8 cellular contexts compared by ENCODE assay signal in the genomic region with DNA sequence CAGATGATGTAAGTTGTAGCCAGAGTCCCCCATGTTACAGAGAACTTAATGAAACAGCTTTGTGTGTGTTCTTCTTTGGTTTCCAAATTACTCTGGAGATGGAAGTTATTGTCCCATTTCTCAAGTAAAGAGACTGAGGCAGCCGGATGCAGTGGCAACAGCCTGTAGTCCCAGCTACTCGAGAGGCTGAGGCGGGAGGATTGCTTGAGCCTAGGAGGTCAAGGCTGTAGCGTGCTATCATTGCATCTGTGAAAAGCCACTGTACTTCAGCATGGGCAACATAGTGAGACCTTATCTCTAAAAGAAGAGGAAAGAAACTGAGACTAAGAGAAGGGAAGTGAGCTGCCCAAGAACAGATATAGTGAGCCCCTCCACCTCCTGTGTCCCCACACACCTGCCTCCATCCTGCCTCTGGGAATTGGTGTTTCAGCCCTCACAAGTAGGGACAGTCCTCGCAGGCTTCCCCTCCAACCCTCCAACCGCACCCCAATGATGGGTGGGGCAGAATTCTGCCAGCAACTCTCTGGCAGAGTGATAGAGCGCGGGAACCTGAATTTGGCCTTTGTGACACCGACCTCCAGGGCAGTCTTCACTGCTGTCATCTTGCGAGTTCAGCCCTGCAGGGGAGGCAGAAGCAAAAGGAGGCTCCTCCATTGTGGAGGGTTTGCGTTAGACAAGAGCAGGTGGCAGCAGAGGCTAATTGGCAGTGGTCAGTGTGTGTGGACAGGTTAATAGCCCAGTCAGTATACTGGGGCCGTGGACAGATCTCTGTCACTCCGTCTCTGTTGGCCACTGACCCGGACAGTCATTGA. TPM values are rescaled to one million over a fixed set of nuclear protein-coding genes. Genes with fewer than 3 reads are reported as not detected.
DNase-seq lines count a peak whose midpoint lies in the region; ATAC-seq and TF ChIP-seq lines count a peak whose summit lies in the region.

No MANE protein-coding gene starts in this region.

- H3K27ac ChIP-seq in DOHH2 (ENCODE audit: low read depth, low read length) (peak overlapping the region; percentile 55), ectodermal cell (ENCODE audit: insufficient read depth, low read depth, low read length, poor library complexity, severe bottlenecking) (no peak overlapping the region), osteoblast (ENCODE audit: low read depth, low read length) (no peak overlapping the region), thyroid gland (no peak overlapping the region)

- H3K4me1 ChIP-seq in DOHH2 (ENCODE audit: control insufficient read depth, low read length) (peaks cover 42% of the 10 kb centered on the region), NT2/D1 (ENCODE audit: insufficient read depth, insufficient read length) (peaks cover 17% of the 10 kb centered on the region), ectodermal cell (ENCODE audit: control insufficient read depth, insufficient read depth, low read length) (peaks cover 23% of the 10 kb centered on the region), osteoblast (ENCODE audit: insufficient read depth, low read length) (peaks cover 27% of the 10 kb centered on the region), thyroid gland (peaks cover 19 to 32% of the 10 kb centered on the region in 2 donors)

- H3K27me3 ChIP-seq in DOHH2 (ENCODE audit: control insufficient read depth, low read length) (no peaks in the 10 kb centered on the region), NT2/D1 (ENCODE audit: insufficient read depth, insufficient read length) (no peaks in the 10 kb centered on the region), ectodermal cell (ENCODE audit: control insufficient read depth, insufficient read depth, low read length, poor library complexity, severe bottlenecking) (no peaks in the 10 kb centered on the region), osteoblast (ENCODE audit: insufficient read depth, low read length) (no peaks in the 10 kb centered on the region), thyroid gland (no peaks in the 10 kb centered on the region)

- peak overlapping the region; percentile 90 for H3K9ac ChIP-seq in NT2/D1 (ENCODE audit: insufficient read length, low read depth)

- TF ChIP-seq CTCF in DOHH2 (IDR thresholded peaks at IDR 0.05; ENCODE audit: low read depth, low read length, poor library complexity, severe bottlenecking) (no peak), osteoblast (IDR thresholded peaks at IDR 0.05; ENCODE audit: extremely low read depth, low read depth, low read length) (no peak), thyroid gland (IDR thresholded peaks at IDR 0.05) (no peak)

- H3K9me3 ChIP-seq in DOHH2 (ENCODE audit: control insufficient read depth, insufficient read depth, low read length) (no peaks in the 10 kb centered on the region), NT2/D1 (ENCODE audit: insufficient read depth, low read length) (no peaks in the 10 kb centered on the region), ectodermal cell (ENCODE audit: control insufficient read depth, low read length) (no peaks in the 10 kb centered on the region), osteoblast (ENCODE audit: low read depth, low read length) (no peaks in the 10 kb centered on the region), thyroid gland (no peaks in the 10 kb centered on the region)

- no peak for DNase-seq in NT2/D1 (ENCODE audit: low read depth, low spot score)
- DNase-seq in osteoblast (ENCODE audit: insufficient read length, low spot score, missing footprints) = peak; percentile 42
- no peak for DNase-seq in SHP77 (lab: John Stamatoyannopoulos, UW)
- no peak for DNase-seq in NCI-H2196 (lab: John Stamatoyannopoulos, UW; ENCODE audit: unreplicated experiment)
- DNase-seq in thyroid gland = no peak

- no peak for ATAC-seq in GM19395 (IDR thresholded peaks at IDR 0.05; ENCODE audit: unreplicated experiment)

- H3K79me2 ChIP-seq in DOHH2 (ENCODE audit: control insufficient read depth, low read length) (peaks cover 69% of the 10 kb centered on the region), osteoblast (ENCODE audit: insufficient read depth, low read length) (peaks cover 49% of the 10 kb centered on the region)

- H3K4me3 ChIP-seq in DOHH2 (ENCODE audit: low read length) (peak overlapping the region; percentile 90), NT2/D1 (ENCODE audit: insufficient read length, low read depth) (peak overlapping the region; percentile 88), ectodermal cell (ENCODE audit: insufficient read depth, low read depth, low read length) (peak overlapping the region; percentile 88), osteoblast (ENCODE audit: insufficient read depth, low read length) (peak overlapping the region; percentile 71), thyroid gland (replicated peaks in 1 of 3) (no peak overlapping the region)

- peaks cover 39% of the 10 kb centered on the region for H4K20me1 ChIP-seq in DOHH2 (ENCODE audit: control insufficient read depth, insufficient read depth, low read depth, low read length)
- H4K20me1 ChIP-seq in osteoblast (ENCODE audit: insufficient read depth, low read length) = peaks cover 19% of the 10 kb centered on the region

- no peak overlapping the region for H2AFZ ChIP-seq in osteoblast (ENCODE audit: low read length)

- peaks cover 44% of the 10 kb centered on the region for H3K36me3 ChIP-seq in DOHH2 (ENCODE audit: control insufficient read depth, low read length)
- H3K36me3 ChIP-seq in NT2/D1 (ENCODE audit: insufficient read depth, insufficient read length, low read length) = peaks cover 19% of the 10 kb centered on the region
- no peaks in the 10 kb centered on the region for H3K36me3 ChIP-seq in ectodermal cell (ENCODE audit: control insufficient read depth, insufficient read depth, low read length)
- no peaks in the 10 kb centered on the region for H3K36me3 ChIP-seq in osteoblast (ENCODE audit: insufficient read depth, low read length)
- H3K36me3 ChIP-seq in thyroid gland = no peaks in the 10 kb centered on the region

- H3K9me2 ChIP-seq in DOHH2 (replicated peaks; ENCODE audit: control insufficient read depth, low read length) = no peaks in the 10 kb centered on the region

- no peak for TF ChIP-seq POLR2A in thyroid gland (IDR thresholded peaks at IDR 0.05)

- H3F3A ChIP-seq in DOHH2 (ENCODE audit: control insufficient read depth, insufficient read depth) = peaks cover 14% of the 10 kb centered on the region

- WGBS in ectodermal cell, 2 experiments = 86 to 87% methylated on average over 14 of the region's 14 CpGs
- 82 to 85% methylated on average over 14 of the region's 14 CpGs for WGBS in thyroid gland, 2 donors

- H3K4me2 ChIP-seq in DOHH2 (ENCODE audit: low read length) (peak overlapping the region; percentile 81), osteoblast (ENCODE audit: insufficient read depth, low read length) (peak overlapping the region; percentile 97)

- intact Hi-C loops in thyroid gland (cut with DNase I) = no loop called here

RNA-seq across cellular contexts. Expression of gene PDXP, which starts 1.6 kb away (rescaled TPM):
- 50.0 TPM for polyA plus RNA-seq in ectodermal cell (2013, experiment 1 of 4)
- 51.0 TPM for polyA plus RNA-seq in ectodermal cell (2013, experiment 2 of 4)
- 40.5 TPM for polyA plus RNA-seq in ectodermal cell (2013, experiment 3 of 4)
- 38.7 TPM for polyA plus RNA-seq in ectodermal cell (2013, experiment 4 of 4)
- total RNA-seq in osteoblast (5.0 and 5.8 TPM in 2 replicates), thyroid gland (10 to 100 TPM in 3 of 4 donors, 1 to 10 TPM in 1; 4.2 to 15.8 (median 12.3) TPM)

RNA-seq across cellular contexts. Expression of gene LGALS1, which starts 15.3 kb away (rescaled TPM):
- polyA plus RNA-seq in ectodermal cell (2013, experiment 1 of 4) = 71.4 TPM
- 71.3 TPM for polyA plus RNA-seq in ectodermal cell (2013, experiment 2 of 4)
- polyA plus RNA-seq in ectodermal cell (2013, experiment 3 of 4) = 92.4 TPM
- polyA plus RNA-seq in ectodermal cell (2013, experiment 4 of 4) = 119 TPM
- total RNA-seq in osteoblast (3,004 and 3,217 TPM in 2 replicates), thyroid gland (100 to 1,000 TPM; 146 to 212 (median 188) TPM)

RNA-seq across cellular contexts. Expression of gene SH3BP1, which starts 20.6 kb away (rescaled TPM):
- 14.0 TPM for polyA plus RNA-seq in ectodermal cell (2013, experiment 1 of 4)
- polyA plus RNA-seq in ectodermal cell (2013, experiment 2 of 4) = 16.0 TPM
- polyA plus RNA-seq in ectodermal cell (2013, experiment 3 of 4) = 13.3 TPM
- 13.1 TPM for polyA plus RNA-seq in ectodermal cell (2013, experiment 4 of 4)
- total RNA-seq in osteoblast (4.1 and 4.7 TPM in 2 replicates), thyroid gland (10 to 100 TPM in 1 of 4 donors, 1 to 10 TPM in 2, under 1 TPM in 1; 0.81 to 10.1 (median 3.3) TPM)

RNA-seq across cellular contexts. Expression of gene NOL12, which starts 26.0 kb away (rescaled TPM):
- 25.7 TPM for polyA plus RNA-seq in ectodermal cell (2013, experiment 1 of 4)
- polyA plus RNA-seq in ectodermal cell (2013, experiment 2 of 4) = 25.1 TPM
- polyA plus RNA-seq in ectodermal cell (2013, experiment 3 of 4) = 28.9 TPM
- polyA plus RNA-seq in ectodermal cell (2013, experiment 4 of 4) = 24.2 TPM
- total RNA-seq in osteoblast = 8.8 and 9.0 TPM in 2 replicates
- 10 to 100 TPM; 18.7 to 52.6 (median 47.6) TPM for total RNA-seq in thyroid gland

RNA-seq across cellular contexts. Expression of gene TRIOBP, which starts 36.7 kb away (rescaled TPM):
- polyA plus RNA-seq in ectodermal cell (2013, experiment 1 of 4) = 48.7 TPM
- polyA plus RNA-seq in ectodermal cell (2013, experiment 2 of 4) = 47.7 TPM
- polyA plus RNA-seq in ectodermal cell (2013, experiment 3 of 4) = 45.2 TPM
- 47.4 TPM for polyA plus RNA-seq in ectodermal cell (2013, experiment 4 of 4)
- 144 and 162 TPM in 2 replicates for total RNA-seq in osteoblast
- 100 to 1,000 TPM; 120 to 150 (median 140) TPM for total RNA-seq in thyroid gland

Comparison
In these comparisons a context has a peak if more than half of its experiments do, and no peak if none do; other contexts are left out.
1. H3K4me3 ChIP-seq: peak in DOHH2 (single experiment), NT2/D1 (single experiment), ectodermal cell (single experiment) and osteoblast (single experiment); none in thyroid gland (0 of 3).
2. RNA of gene LGALS1, which starts 15.3 kb away (total RNA-seq): 3,004 to 3,217 TPM in osteoblast; 146 to 212 TPM in thyroid gland; every median in the first group is over 10 times any median in the second.